ENCODE assay signal across 1 cellular context in genomic region chr19:53768401-53768800, GRCh38.
TF ChIP-seq lines count a peak whose summit lies in the region.

No MANE protein-coding gene starts in this region.

TF ChIP-seq in H1, 55 proteins besides CTCF, POLR2A, EP300 and RAD21:
- TF ChIP-seq EGR1 (IDR thresholded peaks at IDR 0.05; ENCODE audit: borderline replicate concordance, low read depth, low read length) (no peak), NANOG (IDR thresholded peaks at IDR 0.05; ENCODE audit: insufficient read depth, low read depth, low read length, poor library complexity, severe bottlenecking) (no peak), SIRT6 (IDR thresholded peaks at IDR 0.05; ENCODE audit: low read length) (no peak), TAF7 (optimal IDR thresholded peaks at IDR 0.05; ENCODE audit: borderline replicate concordance, low read depth, low read length) (no peak), BACH1 (IDR thresholded peaks at IDR 0.05; ENCODE audit: low read length) (no peak), GTF2F1 (IDR thresholded peaks at IDR 0.05; ENCODE audit: borderline replicate concordance, low read depth, low read length) (no peak), YY1 (IDR thresholded peaks at IDR 0.05; ENCODE audit: low read depth, low read length) (no peak), FOSL1 (IDR thresholded peaks at IDR 0.05; ENCODE audit: insufficient read depth, low read depth, low read length) (no peak), KDM1A (IDR thresholded peaks at IDR 0.05; ENCODE audit: borderline replicate concordance, low read length) (no peak), EZH2 (IDR thresholded peaks at IDR 0.05; ENCODE audit: low read depth, low read length, severe bottlenecking) (no peak), SP2 (IDR thresholded peaks at IDR 0.05; ENCODE audit: low read length) (no peak), POLR2AphosphoS5 (IDR thresholded peaks at IDR 0.05; ENCODE audit: low read depth, low read length) (no peak)
TF ChIP-seq in H1: peak in this region for 0.
